Comparison of ENCODE assay signal across 8 cellular contexts in the genomic region with DNA sequence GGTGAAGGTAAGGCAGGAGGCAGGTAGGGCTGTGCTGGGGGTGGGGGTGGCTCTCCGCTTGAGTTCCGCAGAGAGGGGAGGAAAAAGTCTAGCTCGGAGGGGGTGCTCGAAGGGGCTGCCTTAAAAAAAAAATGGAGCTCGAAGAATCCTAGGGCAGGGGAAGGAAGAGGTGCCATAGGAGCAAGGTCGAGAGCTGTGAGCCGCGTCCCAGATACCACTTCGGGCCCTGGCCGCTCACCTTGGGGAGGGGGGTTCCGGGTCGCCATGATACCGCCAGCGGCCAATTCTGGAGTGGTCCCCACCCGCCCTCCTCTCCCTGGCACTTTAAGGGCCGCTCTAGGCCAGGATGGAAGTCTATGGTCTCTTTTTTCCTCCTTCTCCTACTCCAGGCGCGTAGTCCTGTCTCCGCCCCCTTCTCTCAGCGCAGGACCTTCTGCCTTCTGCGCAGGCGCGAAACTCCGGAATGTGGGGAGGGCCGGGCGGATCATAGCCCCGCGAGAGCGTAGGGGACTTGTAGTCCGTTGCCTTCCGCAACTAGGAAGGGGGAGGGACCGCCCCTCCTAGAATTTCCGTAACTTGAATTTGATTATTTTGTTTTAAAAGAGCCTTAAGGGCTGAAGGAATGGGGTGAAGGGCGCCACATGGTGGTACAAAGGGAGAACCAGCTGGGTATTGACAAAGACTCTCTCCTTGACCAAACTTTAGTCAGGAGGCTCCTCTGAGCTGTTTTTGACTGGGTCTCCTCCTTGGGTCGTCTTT. TPM values are rescaled to one million over a fixed set of nuclear protein-coding genes. Genes with fewer than 3 reads are reported as not detected.
A peak's percentile ranks its signal among the peaks of the same experiment; 100 is the strongest.
DNase-seq lines count a peak whose midpoint lies in the region; ATAC-seq and TF ChIP-seq lines count a peak whose summit lies in the region.

A gene with protein sequence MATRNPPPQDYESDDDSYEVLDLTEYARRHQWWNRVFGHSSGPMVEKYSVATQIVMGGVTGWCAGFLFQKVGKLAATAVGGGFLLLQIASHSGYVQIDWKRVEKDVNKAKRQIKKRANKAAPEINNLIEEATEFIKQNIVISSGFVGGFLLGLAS (minus strand): TSS at position 293 of the 759 bp plus-strand sequence. CDS start 27 bp downstream, at position 266.

- H3K27ac Mint-ChIP-seq in activated B cell treated with CpG ODN at 0.5 μM for 24 hours (peak within 1 kb of the TSS; percentile 91), immature natural killer cell (peak within 1 kb of the TSS; percentile 76 to 93 (median 89))

- H3K9me3 ChIP-seq in AG04450 (ENCODE audit: control insufficient read depth, insufficient read depth, low read length) (no peaks in the 10 kb centered on the region; the same call in 1 of the 2 replicates), spleen (no peaks in the 10 kb centered on the region)

- H3K4me3 Mint-ChIP-seq in activated B cell treated with CpG ODN at 0.5 μM for 24 hours (peak within 1 kb of the TSS; percentile 93), immature natural killer cell (peak within 1 kb of the TSS; percentile 89 to 97 (median 94))

- no peaks in the 10 kb centered on the region for H3K9me3 Mint-ChIP-seq in activated B cell treated with CpG ODN at 0.5 μM for 24 hours
- H3K9me3 Mint-ChIP-seq in immature natural killer cell = no peaks in the 10 kb centered on the region

- ATAC-seq in GM18873 (IDR thresholded peaks at IDR 0.05; ENCODE audit: low FRiP score, unreplicated experiment) (peak; percentile 94), HG03139 (IDR thresholded peaks at IDR 0.05; ENCODE audit: unreplicated experiment) (peak; percentile 97), activated B cell treated with CpG ODN at 0.5 μM for 24 hours (ENCODE audit: low read depth) (peak; percentile 98)

- H3K4me1 Mint-ChIP-seq in activated B cell treated with CpG ODN at 0.5 μM for 24 hours (peaks cover 19% of the 10 kb centered on the region), immature natural killer cell (peaks cover 26 to 28% of the 10 kb centered on the region in 2 donors)

- H3K27me3 ChIP-seq in AG04450 (ENCODE audit: control insufficient read depth, insufficient read depth, low read length) (no peaks in the 10 kb centered on the region), spleen (replicated peaks in 1 of 7) (no peaks in the 10 kb centered on the region)

- peaks cover 0 to 23% (median 10%) of the 10 kb centered on the region in 6 donors for H3K4me1 ChIP-seq in spleen

- peak; percentile 86 for DNase-seq in AG04450 (ENCODE audit: low read depth, low spot score)
- DNase-seq in NCI-H2227 treated with DMSO at 0.1 percent for 48 hours (lab: John Stamatoyannopoulos, UW) = peak; percentile 98
- DNase-seq in activated B cell treated with CpG ODN at 0.5 μM for 24 hours = peak; percentile 73
- peak; percentile 4 to 94 (median 79) for DNase-seq in caudate nucleus (lab: John Stamatoyannopoulos, UW)
- peak; percentile 89 to 92 (median 91) for DNase-seq in immature natural killer cell
- peak; percentile 97 for DNase-seq in spleen

- TF ChIP-seq CTCF in AG04450 (IDR thresholded peaks at IDR 0.05; ENCODE audit: low read depth, low read length) (peak; percentile 39), activated B cell treated with CpG ODN at 0.5 μM for 24 hours (IDR thresholded peaks at IDR 0.05) (no peak), spleen (IDR thresholded peaks at IDR 0.05 in 8 of 11, conservative IDR thresholded peaks at IDR 0.05 in 3 of 11) (peak in 10 of 11 experiments; percentile 11 to 55 (median 42))

- H3K27me3 Mint-ChIP-seq in activated B cell treated with CpG ODN at 0.5 μM for 24 hours (no peaks in the 10 kb centered on the region), immature natural killer cell (ENCODE audit: low read depth in 3 of 3) (peaks cover 1 to 5% (median 3%) of the 10 kb centered on the region in 3 donors)

- WGBS in spleen, 5 donors = 0 to 4% (median 2%) methylated on average over 19 to 35 of the region's 35 CpGs

- CTCF ChIA-PET in AG04450 (lab: Charles Lee) (interaction anchor here (0.5 to 1.0 kb wide), 3 partner anchors 15 to 584 kb away, joined by 3 to 4 read pairs (median 3); no protein-coding TSS in a partner anchor), activated B cell treated with CpG ODN at 0.5 μM for 24 hours (lab: Charles Lee) (no interaction called here)

- H3K36me3 ChIP-seq in spleen = peaks cover 0 to 7% (median 0%) of the 10 kb centered on the region in 6 donors

- peaks cover 18% of the 10 kb centered on the region for H3K36me3 Mint-ChIP-seq in activated B cell treated with CpG ODN at 0.5 μM for 24 hours (ENCODE audit: low read depth)
- H3K36me3 Mint-ChIP-seq in immature natural killer cell = peaks cover 0 to 9% (median 7%) of the 10 kb centered on the region in 3 donors

- intact Hi-C loops in activated B cell treated with CpG ODN at 0.5 μM for 24 hours (cut with micrococcal nuclease) = loop anchor here (2.0 to 10.0 kb wide), 4 partner anchors 330 to 888 kb away; partner anchors contain the start of genes KDM6A and MAOA
- intact Hi-C loops in spleen (cut with DNase I; ENCODE audit: low total_unique reads) = loop anchor here (10.0 kb wide), 1 partner anchor 332 kb away; the partner anchor contains the start of gene KDM6A

- peak within 1 kb of the TSS; percentile 72 for H3K4me3 ChIP-seq in AG04450 (ENCODE audit: low read depth, low read length)
- H3K4me3 ChIP-seq in spleen = peak within 1 kb of the TSS; percentile 39 to 83 (median 60)

- H3K27ac ChIP-seq in AG04450 (ENCODE audit: low read depth, low read length) (peak within 1 kb of the TSS; percentile 31), caudate nucleus (ENCODE audit: low read depth, low read length) (peak within 1 kb of the TSS; percentile 26), spleen (peak within 1 kb of the TSS; percentile 39 to 87 (median 78))

- peak in 1 of 3 donors; percentile 36 for TF ChIP-seq POLR2A in spleen (IDR thresholded peaks at IDR 0.05)

- POLR2A ChIA-PET in AG04450 (lab: Yijun Ruan, JAX) (no interaction called here), activated B cell treated with CpG ODN at 0.5 μM for 24 hours (lab: Charles Lee) (no interaction called here)

RNA-seq across cellular contexts. Expression of the gene that starts here (rescaled TPM):
- polyA plus RNA-seq in AG04450 (2011; rRNA removed) = 15.1 and 21.6 TPM in 2 replicates
- 4.1 and 5.1 TPM in 2 replicates for polyA minus RNA-seq in AG04450 (2011; rRNA and poly(A)+ RNA removed)
- 6.6 and 8.1 TPM in 2 replicates for total RNA-seq in activated B cell treated with CpG ODN at 0.5 μM for 24 hours
- 10 to 100 TPM; 22.8 to 29.3 (median 24.2) TPM for polyA plus RNA-seq in immature natural killer cell
- total RNA-seq in spleen = 10 to 100 TPM in 6 of 7 donors, 1 to 10 TPM in 1; 9.5 to 13.7 (median 11.5) TPM
- polyA plus RNA-seq in spleen = 10 to 100 TPM; 13.3 to 16.1 (median 15.1) TPM

Comparison
In these comparisons a context has a peak if more than half of its experiments do, and no peak if none do; other contexts are left out.
1. Peak in every context shown above with its lines: DNase-seq, ATAC-seq, H3K4me3 ChIP-seq and H3K27ac ChIP-seq.
2. H3K27ac ChIP-seq: peak in every context shown above with its lines; median percentile 78 in spleen; 31 in AG04450; 26 in caudate nucleus.